In the genomic region with DNA sequence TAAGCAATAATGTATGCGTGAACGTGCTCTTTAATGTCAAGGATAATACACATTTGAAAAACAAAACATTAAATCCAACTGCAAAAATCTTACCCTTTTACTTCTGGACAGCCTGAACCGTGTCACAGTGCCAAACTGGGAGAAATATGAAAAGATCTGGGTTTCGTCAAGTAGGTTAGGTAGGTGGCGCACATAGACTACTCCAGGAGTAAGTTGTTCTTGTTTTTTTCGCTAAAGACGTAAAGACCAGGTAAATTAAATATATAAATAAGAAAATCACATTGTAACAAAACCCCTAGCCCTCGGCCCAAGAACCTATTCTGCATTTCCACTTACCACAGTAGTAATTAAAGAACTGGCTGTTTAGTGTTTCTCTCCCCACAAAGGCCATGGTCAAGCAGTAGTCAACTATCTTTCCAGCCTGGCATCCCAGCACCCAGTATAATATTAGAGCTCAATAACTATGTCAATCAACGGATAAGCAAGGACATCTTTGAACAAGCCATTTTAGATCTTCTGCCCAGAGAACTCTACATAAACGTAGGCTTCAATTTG, we compare ENCODE assay signal across 8 cellular contexts. TPM values are rescaled to one million over a fixed set of nuclear protein-coding genes. Genes with fewer than 3 reads are reported as not detected.
A peak's percentile ranks its signal among the peaks of the same experiment; 100 is the strongest.
DNase-seq lines count a peak whose midpoint lies in the region; ATAC-seq and TF ChIP-seq lines count a peak whose summit lies in the region.

No MANE protein-coding gene starts in this region.

- TF ChIP-seq CTCF in cardiac muscle cell (IDR thresholded peaks at IDR 0.05; ENCODE audit: low read depth, low read length) (no peak), SU-DHL-6 (IDR thresholded peaks at IDR 0.05; ENCODE audit: insufficient read depth, low read length, poor library complexity, severe bottlenecking) (peak; percentile 27), fibroblast of mammary gland (conservative IDR thresholded peaks at IDR 0.05; ENCODE audit: control insufficient read depth, insufficient read depth, low read depth, low read length) (no peak), sigmoid colon (IDR thresholded peaks at IDR 0.05) (no peak)

- H3K9me3 ChIP-seq in cardiac muscle cell (ENCODE audit: low read depth) = no peaks in the 10 kb centered on the region
- H3K9me3 ChIP-seq in SU-DHL-6 (ENCODE audit: insufficient read depth, low read length) = no peaks in the 10 kb centered on the region
- no peaks in the 10 kb centered on the region for H3K9me3 ChIP-seq in sigmoid colon

- peaks cover 6% of the 10 kb centered on the region for H3K4me1 ChIP-seq in cardiac muscle cell (ENCODE audit: low read depth)
- H3K4me1 ChIP-seq in sigmoid colon = peaks cover 0 to 18% (median 13%) of the 10 kb centered on the region in 4 donors

- H3K9ac ChIP-seq in SU-DHL-6 (ENCODE audit: low read length) = peak overlapping the region; percentile 96

- intact Hi-C loops in left ventricle myocardium superior (cut with micrococcal nuclease) = no loop called here
- intact Hi-C loops in sigmoid colon (cut with DNase I) = loop anchor here (1.0 to 2.0 kb wide), 3 partner anchors 20 to 205 kb away; partner anchors contain the start of genes CLASP1, RNU4ATAC and TSN

- H3K9me2 ChIP-seq in SU-DHL-6 (replicated peaks; ENCODE audit: insufficient read depth, low read length) = no peaks in the 10 kb centered on the region

- no peak for ATAC-seq in left ventricle myocardium superior

- H3K27ac ChIP-seq in cardiac muscle cell (peak overlapping the region; percentile 65), SU-DHL-6 (ENCODE audit: low read depth, low read length) (peak overlapping the region; percentile 73), sigmoid colon (peak overlapping the region; percentile 82 to 91 (median 86)), substantia nigra (ENCODE audit: low read depth, low read length, poor library complexity, severe bottlenecking) (no peak overlapping the region)

- H2AFZ ChIP-seq in SU-DHL-6 (ENCODE audit: low read depth, low read length, severe bottlenecking) = no peak overlapping the region

- H3K79me2 ChIP-seq in SU-DHL-6 (ENCODE audit: insufficient read depth, low read length) = peaks cover 40% of the 10 kb centered on the region

- 0 out of 2 replicates have a peak, but pooled peaks cover 11% of the 10 kb centered on the region for H3F3A ChIP-seq in SU-DHL-6 (ENCODE audit: insufficient read depth)

- no peak for TF ChIP-seq EP300 in sigmoid colon (IDR thresholded peaks at IDR 0.05)

- peak in 1 of 2 donors; percentile 35 for DNase-seq in cardiac muscle cell (ENCODE audit: low read depth in 1 of 2, low spot score in 1 of 2)
- no peak for DNase-seq in left ventricle myocardium superior
- DNase-seq in fibroblast of mammary gland (ENCODE audit: low read depth) = peak; percentile 40
- no peak for DNase-seq in sigmoid colon
- DNase-seq in epidermal melanocyte (ENCODE audit: insufficient read length, low spot score) = no peak
- DNase-seq in HuH-7 (ENCODE audit: low spot score) = no peak
- no peak for DNase-seq in substantia nigra (lab: John Stamatoyannopoulos, UW)

- H3K27me3 ChIP-seq in cardiac muscle cell (no peaks in the 10 kb centered on the region), SU-DHL-6 (ENCODE audit: low read length) (no peaks in the 10 kb centered on the region), sigmoid colon (no peaks in the 10 kb centered on the region)

- H3K4me2 ChIP-seq in SU-DHL-6 (ENCODE audit: low read depth, low read length, poor library complexity, severe bottlenecking) = peak overlapping the region; percentile 88

- H3K4me3 ChIP-seq in cardiac muscle cell (peak overlapping the region; percentile 83), SU-DHL-6 (ENCODE audit: insufficient read depth, low read length, poor library complexity, severe bottlenecking) (peak overlapping the region; percentile 96), fibroblast of mammary gland (ENCODE audit: control insufficient read depth, low read depth, low read length) (peak overlapping the region; percentile 97), sigmoid colon (peak overlapping the region; percentile 77 to 98 (median 91))

- peaks cover 12% of the 10 kb centered on the region; the same call in 1 of the 2 replicates for H4K20me1 ChIP-seq in SU-DHL-6 (ENCODE audit: low read depth, low read length)

- WGBS in sigmoid colon, 2 donors = 9 to 23% methylated on average over 10 of the region's 10 CpGs

- no peak for TF ChIP-seq POLR2A in sigmoid colon (IDR thresholded peaks at IDR 0.05)

- H3K36me3 ChIP-seq in cardiac muscle cell (peaks cover 24% of the 10 kb centered on the region), SU-DHL-6 (ENCODE audit: low read length) (peaks cover 26% of the 10 kb centered on the region), sigmoid colon (peaks cover 7 to 42% (median 19%) of the 10 kb centered on the region in 4 donors)

RNA-seq across cellular contexts. Expression of gene NIFK, which starts 1.1 kb away (rescaled TPM):
- total RNA-seq in cardiac muscle cell (20.4 and 47.4 TPM in 2 replicates), left ventricle myocardium superior (20.7 TPM), sigmoid colon (10 to 100 TPM; 25.4 to 51.2 (median 32.1) TPM)
- polyA plus RNA-seq in cardiac muscle cell (44.0 and 47.9 TPM in 2 replicates), sigmoid colon (10 to 100 TPM; 19.9 to 38.3 (median 23.4) TPM)

RNA-seq across cellular contexts. Expression of gene TSN, which starts 19.9 kb away (rescaled TPM):
- total RNA-seq in cardiac muscle cell = 27.0 and 32.1 TPM in 2 replicates
- 57.3 and 59.4 TPM in 2 replicates for polyA plus RNA-seq in cardiac muscle cell
- 38.1 TPM for total RNA-seq in left ventricle myocardium superior
- 10 to 100 TPM; 24.8 to 51.5 (median 42.0) TPM for total RNA-seq in sigmoid colon
- polyA plus RNA-seq in sigmoid colon = 10 to 100 TPM; 15.6 to 37.0 (median 18.7) TPM
